21 cellular contexts compared by ENCODE assay signal in the genomic region with DNA sequence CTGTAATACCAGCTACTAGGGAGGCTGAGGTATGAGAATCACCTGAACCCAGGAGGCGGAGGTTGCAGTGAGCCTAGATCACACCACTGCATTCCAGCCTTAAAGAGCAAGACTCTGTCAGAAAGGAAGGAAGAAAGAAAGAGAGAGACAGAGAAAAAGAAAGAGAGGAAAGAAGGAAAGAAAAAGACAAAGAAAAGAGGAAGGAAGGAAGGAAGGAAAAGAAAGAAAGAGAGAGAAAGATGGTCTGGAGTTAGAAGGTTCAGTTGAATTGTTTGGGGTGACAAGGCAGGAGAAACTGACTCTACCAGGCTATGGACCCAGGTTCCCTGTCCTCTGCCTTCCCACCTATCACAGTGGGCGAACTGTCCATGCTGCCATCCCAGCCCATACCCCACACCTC.
"Had no signal": no experiment of that assay in that cellular context is flagged by ENCODE, and none has a peak within 500 bp of the region (broad histone marks: within the 10 kb centered on the region; RNA-seq: fewer than 3 reads in every experiment).

No MANE protein-coding gene starts in this region.

- H3K4me3 Mint-ChIP-seq: activated CD4-positive, alpha-beta T cell treated with anti-CD3 and anti-CD28 coated beads, Interleukin-2, amount 10 ng/mL, durations not matched to agents 7 days and 5 days; endodermal cell; memory B cell; neural progenitor cell; stimulated activated naive CD8-positive, alpha-beta T cell treated with anti-CD3 and anti-CD28 coated beads, Interleukin-15, amount 100 ng/mL, for 72 hours had no signal

- H3K9me3 Mint-ChIP-seq: activated CD4-positive, alpha-beta T cell treated with anti-CD3 and anti-CD28 coated beads, Interleukin-2, amount 10 ng/mL, durations not matched to agents 7 days and 5 days; endodermal cell; neural progenitor cell; stimulated activated naive CD8-positive, alpha-beta T cell treated with anti-CD3 and anti-CD28 coated beads, Interleukin-15, amount 100 ng/mL, for 72 hours had no signal

- H3K4me1 ChIP-seq: neural progenitor cell, uterus had no signal

- DNase-seq: activated CD4-positive, alpha-beta T cell treated with anti-CD3 and anti-CD28 coated beads, Interleukin-2, amount 10 ng/mL, durations not matched to agents 7 days and 5 days; activated naive CD4-positive, alpha-beta T cell treated with Interleukin-2 at 50 U/mL for 16 hours; activated T-cell treated with anti-CD3 and anti-CD28 coated beads, Interleukin-2, amount 50 U/mL, for 1 hour; cerebellar nuclear complex; endodermal cell; esophagus squamous epithelium; gastrocnemius medialis; hippocampal formation; left ventricle myocardium superior; retina; stimulated activated CD4-positive, alpha-beta T cell treated with anti-CD3 and anti-CD28 coated beads, Interleukin-4, amount 100 ng/mL, for 24 hours; stimulated activated naive CD8-positive, alpha-beta T cell treated with anti-CD3 and anti-CD28 coated beads, Interleukin-15, amount 100 ng/mL, for 72 hours; SW 1271; uterus had no signal

- H3K4me1 Mint-ChIP-seq: endodermal cell had no signal

- H3K9ac ChIP-seq: neural progenitor cell had no signal

- H3K36me3 Mint-ChIP-seq: neural progenitor cell had no signal

- H3K36me3 ChIP-seq: esophagus squamous epithelium, gastrocnemius medialis, neural progenitor cell, suprapubic skin, tibial nerve, uterus had no signal

- H3K27me3 ChIP-seq: uterus had no signal

- H3K4me3 ChIP-seq: coronary artery, esophagus squamous epithelium, gastrocnemius medialis, neural progenitor cell, suprapubic skin, tibial nerve, uterus had no signal

- H3K9me3 ChIP-seq: esophagus squamous epithelium, gastrocnemius medialis, suprapubic skin, tibial nerve, uterus had no signal

- H3K27ac Mint-ChIP-seq: activated CD4-positive, alpha-beta T cell treated with anti-CD3 and anti-CD28 coated beads, Interleukin-2, amount 10 ng/mL, durations not matched to agents 7 days and 5 days; endodermal cell; memory B cell; neural progenitor cell; progenitor cell of endocrine pancreas; stimulated activated naive CD8-positive, alpha-beta T cell treated with anti-CD3 and anti-CD28 coated beads, Interleukin-15, amount 100 ng/mL, for 72 hours had no signal

- H3K4me2 ChIP-seq: neural progenitor cell had no signal

- H3K27ac ChIP-seq: coronary artery, esophagus squamous epithelium, gastrocnemius medialis, neural progenitor cell, suprapubic skin, tibial nerve, uterus had no signal

- ATAC-seq: activated CD4-positive, CD25-positive, alpha-beta regulatory T cell treated with anti-CD3 and anti-CD28 coated beads, Interleukin-2, amount 50 U/mL, for 24 hours; gastrocnemius medialis; left ventricle myocardium superior; stimulated activated naive CD8-positive, alpha-beta T cell treated with anti-CD3 and anti-CD28 coated beads, Interleukin-15, amount 100 ng/mL, for 72 hours had no signal
